Comparison of ENCODE assay signal across 25 cellular contexts in genomic region chr15:69802432-69802831, GRCh38.
DNase-seq lines count a peak whose midpoint lies in the region; ATAC-seq and TF ChIP-seq lines count a peak whose summit lies in the region.
"Had no signal": no experiment of that assay in that cellular context is flagged by ENCODE, and none has a peak within 500 bp of the region (broad histone marks: within the 10 kb centered on the region; RNA-seq: fewer than 3 reads in every experiment).

No MANE protein-coding gene starts in this region.

- peak; percentile 80 for DNase-seq in NCI-H2171 treated with DMSO at 0.1 percent for 48 hours (lab: John Stamatoyannopoulos, UW)
- DNase-seq in OCI-LY7 (ENCODE audit: low spot score): no peak
- DNase-seq in NAMALWA (ENCODE audit: low spot score): no peak
- no peak for DNase-seq in SHP77 (lab: John Stamatoyannopoulos, UW)
- DNase-seq in omental fat pad (ENCODE audit: low spot score): no peak
- DNase-seq: Caco-2; CD8-positive, alpha-beta T cell; DMS79; EL; GDM1; H9; NCI-H1092 treated with DMSO at 0.1 percent for 48 hours; NCI-H1436; NCI-H187; NCI-H2107; NCI-H2227 treated with DMSO at 0.1 percent for 48 hours; PC-3; T-cell had no signal

- H3K9me3 ChIP-seq in OCI-LY7 (ENCODE audit: low read length): no peaks in the 10 kb centered on the region
- no peaks in the 10 kb centered on the region for H3K9me3 ChIP-seq in neutrophil
- H3K9me3 ChIP-seq: Caco-2, SJSA1 had no signal

- H3K4me2 ChIP-seq in OCI-LY7 (ENCODE audit: low read length): no peak overlapping the region
- H3K4me2 ChIP-seq: GM23338, KMS-11 had no signal

- H3K4me3 ChIP-seq in OCI-LY7 (ENCODE audit: low read depth, low read length, poor library complexity, severe bottlenecking) (no peak overlapping the region), neutrophil (ENCODE audit: low read depth in 1 of 2, low read length in 1 of 2) (no peak overlapping the region)
- H3K4me3 ChIP-seq: GM12878, GM23338, SJSA1 had no signal

- H3K9me2 ChIP-seq in OCI-LY7 (ENCODE audit: insufficient read depth, low read length): no peaks in the 10 kb centered on the region

- POLR2A ChIA-PET in OCI-LY7 (lab: Charles Lee): no interaction called here

- no peaks in the 10 kb centered on the region for H3K27me3 ChIP-seq in neutrophil
- H3K27me3 ChIP-seq: SJSA1 had no signal

- H3K27ac ChIP-seq in OCI-LY7 (ENCODE audit: low read depth, low read length, poor library complexity, severe bottlenecking): no peak overlapping the region
- H3K27ac ChIP-seq in neutrophil: peak overlapping the region; percentile 99
- H3K27ac ChIP-seq: C4-2B, KMS-11, SJSA1 had no signal

- no peaks in the 10 kb centered on the region for H3K79me2 ChIP-seq in OCI-LY7 (ENCODE audit: insufficient read depth, low read depth, low read length)

- H3K4me1 ChIP-seq in OCI-LY7 (ENCODE audit: insufficient read depth, low read length, poor library complexity, severe bottlenecking): peaks cover 13% of the 10 kb centered on the region
- H3K4me1 ChIP-seq in neutrophil (ENCODE audit: control insufficient read depth in 1 of 2, insufficient read depth in 1 of 2, low read depth in 1 of 2, low read length in 1 of 2): peaks cover 78 to 79% of the 10 kb centered on the region in 2 experiments
- H3K4me1 ChIP-seq: Caco-2 had no signal

- BruUV-seq in OCI-LY7 (replicated peaks; lab: Mats Ljungman, UMichigan): no TSS peak

- TF ChIP-seq CTCF in OCI-LY7 (conservative IDR thresholded peaks at IDR 0.05; ENCODE audit: low read length): no peak
- no peak for TF ChIP-seq CTCF in neutrophil (IDR thresholded peaks at IDR 0.05)
- TF ChIP-seq CTCF in omental fat pad (IDR thresholded peaks at IDR 0.05): no peak

- ATAC-seq in GM21367 (IDR thresholded peaks at IDR 0.05; ENCODE audit: unreplicated experiment) (no peak), omental fat pad (ENCODE audit: low FRiP score) (no peak)
- ATAC-seq: CD8-positive, alpha-beta T cell; GM12878; GM23338; PC-3; T-cell had no signal

- intact Hi-C loops in OCI-LY7 (cut with micrococcal nuclease; ENCODE audit: unreplicated experiment): no loop called here

- H3K36me3 ChIP-seq in OCI-LY7 (ENCODE audit: insufficient read depth, low read length) (no peaks in the 10 kb centered on the region), neutrophil (no peaks in the 10 kb centered on the region)
- H3K36me3 ChIP-seq: SJSA1 had no signal

- CTCF ChIA-PET in OCI-LY7 (lab: Charles Lee; ENCODE audit: unreplicated experiment): no interaction called here

- H4K20me1 ChIP-seq in OCI-LY7 (ENCODE audit: insufficient read depth, low read length): no peaks in the 10 kb centered on the region

- peak overlapping the region; percentile 25; the same call in 1 of the 2 replicates for H2AFZ ChIP-seq in OCI-LY7 (ENCODE audit: low read length)
- H2AFZ ChIP-seq: GM23338 had no signal
